8 cellular contexts compared by ENCODE assay signal in genomic region chr9:98807070-98807810, GRCh38. TPM values are rescaled to one million over a fixed set of nuclear protein-coding genes. Genes with fewer than 3 reads are reported as not detected.
A peak's percentile ranks its signal among the peaks of the same experiment; 100 is the strongest.
DNase-seq lines count a peak whose midpoint lies in the region; ATAC-seq, FAIRE-seq and TF ChIP-seq lines count a peak whose summit lies in the region.

Gene GALNT12 (plus strand): TSS chr9:98807670. CDS start chr9:98807699, 29 bp downstream.

- no peak within 1 kb of the TSS for H3K9ac ChIP-seq in SK-N-SH

- no peak for FAIRE-seq in GM12892 (lab: Jason Lieb, UNC)

- H3F3A ChIP-seq in DOHH2 (ENCODE audit: control insufficient read depth, insufficient read depth) (no peaks in the 10 kb centered on the region), SK-N-SH (replicated peaks; ENCODE audit: insufficient read depth) (peaks cover 7% of the 10 kb centered on the region)

- 47% methylated on average over 15 of the region's 50 CpGs for WGBS in SK-N-SH (ENCODE audit: low lambda C conversion rate)

- H4K20me1 ChIP-seq in DOHH2 (ENCODE audit: control insufficient read depth, insufficient read depth, low read depth, low read length) (no peaks in the 10 kb centered on the region), SK-N-SH (ENCODE audit: insufficient read depth) (no peaks in the 10 kb centered on the region)

- TF ChIP-seq RAD21 in SK-N-SH (IDR thresholded peaks at IDR 0.05; ENCODE audit: low read length) = no peak

- peak within 1 kb of the TSS; percentile 88 for H3K4me2 ChIP-seq in DOHH2 (ENCODE audit: low read length)
- peak within 1 kb of the TSS; percentile 89 for H3K4me2 ChIP-seq in SK-N-SH

- in situ Hi-C loops in astrocyte of the cerebellum (cut with HindIII; ENCODE audit: low sequenced_read_pairs) = no loop called here

- TF ChIP-seq EP300 in SK-N-SH (IDR thresholded peaks at IDR 0.05; ENCODE audit: borderline replicate concordance in 1 of 2, low read depth in 1 of 2, low read length in 1 of 2) = no peak

- TF ChIP-seq CTCF in DOHH2 (IDR thresholded peaks at IDR 0.05; ENCODE audit: low read depth, low read length, poor library complexity, severe bottlenecking) = no peak
- no peak for TF ChIP-seq CTCF in SK-N-SH (IDR thresholded peaks at IDR 0.05)
- TF ChIP-seq CTCF in astrocyte of the cerebellum (IDR thresholded peaks at IDR 0.05; ENCODE audit: low read depth, low read length, missing control alignments) = no peak

- H3K79me2 ChIP-seq in DOHH2 (ENCODE audit: control insufficient read depth, low read length) = no peaks in the 10 kb centered on the region
- no peaks in the 10 kb centered on the region for H3K79me2 ChIP-seq in SK-N-SH (ENCODE audit: insufficient read depth)

- H2AFZ ChIP-seq in SK-N-SH (ENCODE audit: low read depth) = peak within 1 kb of the TSS; percentile 75

- no peak for TF ChIP-seq POLR2A in GM12892 (IDR thresholded peaks at IDR 0.05; ENCODE audit: low read depth, low read length)

- POLR2A ChIA-PET in SK-N-SH (lab: Yijun Ruan, JAX) = no interaction called here

- DNase-seq in SK-N-SH (peak; percentile 86), astrocyte of the cerebellum (ENCODE audit: low read depth) (no peak), iPS-NIHi11 (ENCODE audit: low spot score) (peak; percentile 88), GM12892 (ENCODE audit: insufficient read length) (no peak)
- DNase-seq in stimulated activated CD4-positive, alpha-beta T cell treated with anti-CD3 and anti-CD28 coated beads, Interleukin-12 subunit alpha, Interleukin-12 subunit beta, amount 100 ng/mL, for 48 hours (ENCODE audit: low read depth in 2 of 3, low spot score in 1 of 3) = peak in 2 of 3 donors; percentile 25 to 37

- H3K9me3 ChIP-seq in DOHH2 (ENCODE audit: control insufficient read depth, insufficient read depth, low read length) (no peaks in the 10 kb centered on the region), SK-N-SH (no peaks in the 10 kb centered on the region)

- ATAC-seq in HG02763 (IDR thresholded peaks at IDR 0.05; ENCODE audit: unreplicated experiment) (peak; percentile 50), HG03135 (IDR thresholded peaks at IDR 0.05; ENCODE audit: unreplicated experiment) (no peak)

- H3K27me3 ChIP-seq in DOHH2 (ENCODE audit: control insufficient read depth, low read length) (peaks cover 36% of the 10 kb centered on the region), SK-N-SH (ENCODE audit: insufficient read depth) (peaks cover 20% of the 10 kb centered on the region; the same call in 1 of the 2 replicates)

- CTCF ChIA-PET in SK-N-SH (lab: Yijun Ruan, JAX) = interaction anchor here (0.6 to 2.8 kb wide), 15 partner anchors 10 to 492 kb away, joined by 3 to 10 read pairs (median 3); no protein-coding TSS in a partner anchor

- H3K9me2 ChIP-seq in DOHH2 (replicated peaks; ENCODE audit: control insufficient read depth, low read length) = no peaks in the 10 kb centered on the region
- H3K9me2 ChIP-seq in SK-N-SH = no peaks in the 10 kb centered on the region

- H3K4me3 ChIP-seq in DOHH2 (ENCODE audit: low read length) (peak within 1 kb of the TSS; percentile 79), SK-N-SH (ENCODE audit: low read depth in 2 of 2, low read length in 1 of 2) (peak within 1 kb of the TSS; percentile 62 to 71), astrocyte of the cerebellum (ENCODE audit: low read depth, low read length) (peak within 1 kb of the TSS; percentile 40)

- H3K27ac ChIP-seq in DOHH2 (ENCODE audit: low read depth, low read length) (no peak within 1 kb of the TSS), SK-N-SH (ENCODE audit: low read depth in 2 of 2, low read length in 1 of 2) (no peak within 1 kb of the TSS)

- H3K4me1 ChIP-seq in DOHH2 (ENCODE audit: control insufficient read depth, low read length) = peaks cover 17% of the 10 kb centered on the region
- peaks cover 0 to 19% of the 10 kb centered on the region in 2 experiments; a peak in 1 of 4 replicates for H3K4me1 ChIP-seq in SK-N-SH (ENCODE audit: control insufficient read depth in 1 of 2, insufficient read depth in 2 of 2, low read depth in 1 of 2, low read length in 1 of 2)

- no peaks in the 10 kb centered on the region for H3K36me3 ChIP-seq in DOHH2 (ENCODE audit: control insufficient read depth, low read length)
- H3K36me3 ChIP-seq in SK-N-SH (replicated peaks in 1 of 2; ENCODE audit: control insufficient read depth in 1 of 2, insufficient read depth in 2 of 2, low read length in 1 of 2) = no peaks in the 10 kb centered on the region

TF ChIP-seq in SK-N-SH, 30 proteins besides CTCF, POLR2A, EP300 and RAD21:
- TF ChIP-seq GATA2 (CRISPR knock-in tag; IDR thresholded peaks at IDR 0.05) (0 out of 2 replicates have a peak, but pooled peaks have one; percentile 8), GABPA (IDR thresholded peaks at IDR 0.05; ENCODE audit: low read depth) (no peak)

RNA-seq across cellular contexts. Expression of gene GALNT12, which starts in this region (rescaled TPM):
- polyA plus RNA-seq in SK-N-SH (2012; rRNA removed) = 7.4 TPM in 2 replicates
- 5.5 and 5.6 TPM in 2 replicates for polyA plus RNA-seq in SK-N-SH (2012; cell fraction: cytosol; rRNA removed)
- 10.4 and 15.0 TPM in 2 replicates for polyA plus RNA-seq in SK-N-SH (2012; cell fraction: nucleus; rRNA removed)
- polyA plus RNA-seq in GM12892 (2012; ENCODE audit: missing spikeins) = 0.49 TPM

Comparison
In these comparisons a context has a peak if more than half of its experiments do, and no peak if none do; other contexts are left out.
1. DNase-seq: peak in SK-N-SH (single experiment), iPS-NIHi11 (single experiment) and stimulated activated CD4-positive, alpha-beta T cell treated with anti-CD3 and anti-CD28 coated beads, Interleukin-12 subunit alpha, Interleukin-12 subunit beta, amount 100 ng/mL, for 48 hours (2 of 3); none in astrocyte of the cerebellum (single experiment) and GM12892 (single experiment).
2. Peak in every context shown above with its lines, with median percentiles within 50 percentile points of each other: H3K4me3 ChIP-seq.